ENCODE assay signal across 18 cellular contexts in genomic region chr21:17370263-17370662, GRCh38.
DNase-seq lines count a peak whose midpoint lies in the region; TF ChIP-seq lines count a peak whose summit lies in the region.
"Had no signal": no experiment of that assay in that cellular context is flagged by ENCODE, and none has a peak within 500 bp of the region (broad histone marks: within the 10 kb centered on the region; RNA-seq: fewer than 3 reads in every experiment).

No MANE protein-coding gene starts in this region.

- H3K9me3 ChIP-seq in breast epithelium: no peaks in the 10 kb centered on the region
- H3K9me3 ChIP-seq: HAP-1, testis had no signal

- no peaks in the 10 kb centered on the region for H3K27me3 Mint-ChIP-seq in type B pancreatic cell
- peaks cover 12% of the 10 kb centered on the region for H3K27me3 Mint-ChIP-seq in activated T-cell treated with anti-CD3 and anti-CD28 coated beads, Interleukin-2, amount 50 U/mL, for 24 hours

- intact Hi-C loops in breast epithelium (cut with DNase I; ENCODE audit: low total_unique reads): no loop called here

- H3K36me3 ChIP-seq in breast epithelium: no peaks in the 10 kb centered on the region
- H3K36me3 ChIP-seq: HAP-1 had no signal

- no peaks in the 10 kb centered on the region for H3K4me1 ChIP-seq in breast epithelium
- H3K4me1 ChIP-seq: HAP-1 had no signal

- DNase-seq in NCI-H1105 treated with DMSO at 0.1 percent for 48 hours (lab: John Stamatoyannopoulos, UW) (peak; percentile 11), NCI-H1105 (lab: John Stamatoyannopoulos, UW) (no peak), breast epithelium (ENCODE audit: low spot score in 2 of 2) (peak; percentile 60), kidney tubule cell (ENCODE audit: low spot score) (peak; percentile 36), type B pancreatic cell (ENCODE audit: extremely low spot score, unreplicated experiment) (no peak), COR-L47 (lab: John Stamatoyannopoulos, UW) (no peak)
- DNase-seq in stimulated activated CD8-positive, alpha-beta memory T cell treated with anti-CD3 and anti-CD28 coated beads, Interleukin-4, amount 100 ng/mL, for 48 hours: no peak
- DNase-seq in activated T-cell treated with anti-CD3 and anti-CD28 coated beads, Interleukin-2, amount 50 U/mL, for 24 hours: no peak
- DNase-seq: activated CD4-positive, alpha-beta memory T cell treated with anti-CD3 and anti-CD28 coated beads for 36 hours; activated T-cell treated with anti-CD3 and anti-CD28 coated beads, Interleukin-2, amount 50 U/mL, for 48 hours; C1 segment of cervical spinal cord; Karpas-422; left cardiac atrium; RPMI8226; stimulated activated CD4-positive, alpha-beta T cell treated with anti-CD3 and anti-CD28 coated beads, Interleukin-4, amount 100 ng/mL, for 4 hours; SW 1271; testis had no signal

- H3K4me3 ChIP-seq in breast epithelium: no peak overlapping the region
- H3K4me3 ChIP-seq: HAP-1, testis had no signal

- peaks cover 11% of the 10 kb centered on the region for H3K4me1 Mint-ChIP-seq in type B pancreatic cell (ENCODE audit: unreplicated experiment)
- H3K4me1 Mint-ChIP-seq in activated T-cell treated with anti-CD3 and anti-CD28 coated beads, Interleukin-2, amount 50 U/mL, for 24 hours (ENCODE audit: low read depth): peaks cover 5% of the 10 kb centered on the region

- no peak for TF ChIP-seq POLR2A in breast epithelium (IDR thresholded peaks at IDR 0.05)

- H3K27ac ChIP-seq in breast epithelium: peak overlapping the region; percentile 56 to 64
- H3K27ac ChIP-seq: testis had no signal

- H3K36me3 Mint-ChIP-seq in type B pancreatic cell: no peaks in the 10 kb centered on the region
- no peaks in the 10 kb centered on the region for H3K36me3 Mint-ChIP-seq in activated T-cell treated with anti-CD3 and anti-CD28 coated beads, Interleukin-2, amount 50 U/mL, for 24 hours (ENCODE audit: low read depth)
- H3K36me3 Mint-ChIP-seq: activated CD4-positive, alpha-beta memory T cell treated with anti-CD3 and anti-CD28 coated beads for 36 hours had no signal

- no peak for TF ChIP-seq CTCF in breast epithelium (IDR thresholded peaks at IDR 0.05)
- TF ChIP-seq CTCF in type B pancreatic cell (conservative IDR thresholded peaks at IDR 0.05): no peak

- no peaks in the 10 kb centered on the region for H3K27me3 ChIP-seq in breast epithelium
- H3K27me3 ChIP-seq: testis had no signal

- H3K4me3 Mint-ChIP-seq in type B pancreatic cell: peak overlapping the region; percentile 30
- no peak overlapping the region for H3K4me3 Mint-ChIP-seq in activated T-cell treated with anti-CD3 and anti-CD28 coated beads, Interleukin-2, amount 50 U/mL, for 24 hours
- H3K4me3 Mint-ChIP-seq: activated CD4-positive, alpha-beta memory T cell treated with anti-CD3 and anti-CD28 coated beads for 36 hours had no signal

- peaks cover under 1% of the 10 kb centered on the region for H3K9me3 Mint-ChIP-seq in type B pancreatic cell
- H3K9me3 Mint-ChIP-seq in activated T-cell treated with anti-CD3 and anti-CD28 coated beads, Interleukin-2, amount 50 U/mL, for 24 hours: no peaks in the 10 kb centered on the region
- H3K9me3 Mint-ChIP-seq: activated CD4-positive, alpha-beta memory T cell treated with anti-CD3 and anti-CD28 coated beads for 36 hours had no signal

- H3K27ac Mint-ChIP-seq in type B pancreatic cell: peak overlapping the region; percentile 91
- no peak overlapping the region for H3K27ac Mint-ChIP-seq in activated T-cell treated with anti-CD3 and anti-CD28 coated beads, Interleukin-2, amount 50 U/mL, for 24 hours
- H3K27ac Mint-ChIP-seq: activated CD4-positive, alpha-beta memory T cell treated with anti-CD3 and anti-CD28 coated beads for 36 hours had no signal

Comparison
In these comparisons a context has a peak if more than half of its experiments do, and no peak if none do; other contexts are left out.
1. DNase-seq: peak in NCI-H1105 treated with DMSO at 0.1 percent for 48 hours (single experiment), breast epithelium (2 of 2) and kidney tubule cell (single experiment); none in NCI-H1105 (single experiment), type B pancreatic cell (single experiment), stimulated activated CD8-positive, alpha-beta memory T cell treated with anti-CD3 and anti-CD28 coated beads, Interleukin-4, amount 100 ng/mL, for 48 hours (single experiment), activated T-cell treated with anti-CD3 and anti-CD28 coated beads, Interleukin-2, amount 50 U/mL, for 24 hours (single experiment) and COR-L47 (single experiment).